ENCODE assay signal across 8 cellular contexts in genomic region chr2:24792874-24793751, GRCh38.
A peak's percentile ranks its signal among the peaks of the same experiment; 100 is the strongest.
DNase-seq lines count a peak whose midpoint lies in the region; ATAC-seq lines count a peak whose summit lies in the region.

A gene with protein sequence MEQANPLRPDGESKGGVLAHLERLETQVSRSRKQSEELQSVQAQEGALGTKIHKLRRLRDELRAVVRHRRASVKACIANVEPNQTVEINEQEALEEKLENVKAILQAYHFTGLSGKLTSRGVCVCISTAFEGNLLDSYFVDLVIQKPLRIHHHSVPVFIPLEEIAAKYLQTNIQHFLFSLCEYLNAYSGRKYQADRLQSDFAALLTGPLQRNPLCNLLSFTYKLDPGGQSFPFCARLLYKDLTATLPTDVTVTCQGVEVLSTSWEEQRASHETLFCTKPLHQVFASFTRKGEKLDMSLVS (plus strand): TSS chr2:24793425. CDS start chr2:24793920, 495 bp downstream.
A gene with protein sequence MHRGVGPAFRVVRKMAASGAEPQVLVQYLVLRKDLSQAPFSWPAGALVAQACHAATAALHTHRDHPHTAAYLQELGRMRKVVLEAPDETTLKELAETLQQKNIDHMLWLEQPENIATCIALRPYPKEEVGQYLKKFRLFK (minus strand): TSS chr2:24793391. CDS start chr2:24793377, 14 bp downstream.

- ATAC-seq in GM19025 (IDR thresholded peaks at IDR 0.05; ENCODE audit: low read depth, unreplicated experiment) (peak; percentile 95), HG03342 (IDR thresholded peaks at IDR 0.05; ENCODE audit: unreplicated experiment) (peak; percentile 91)

- DNase-seq in AG20443 (ENCODE audit: low spot score) (peak; percentile 98), NCI-H345 treated with DMSO at 0.1 percent for 48 hours (lab: John Stamatoyannopoulos, UW; ENCODE audit: unreplicated experiment) (peak; percentile 99), inferior parietal cortex (ENCODE audit: extremely low spot score) (peak; percentile 95)
- DNase-seq in activated CD4-positive, CD25-positive, alpha-beta regulatory T cell (lab: John Stamatoyannopoulos, UW), result peak; percentile 91 to 93 (median 92)
- DNase-seq in central memory CD4-positive, alpha-beta T cell, result peak; percentile 97
- DNase-seq in stimulated activated CD4-positive, alpha-beta T cell treated with anti-CD3 and anti-CD28 coated beads, Interleukin-12 subunit alpha, Interleukin-12 subunit beta, amount 100 ng/mL, for 24 hours (ENCODE audit: low read depth in 2 of 2), result peak; percentile 87 to 93

Comparison
In these comparisons a context has a peak if more than half of its experiments do, and no peak if none do; other contexts are left out.
1. Peak in every context shown above with its lines: DNase-seq and ATAC-seq.